ENCODE assay signal across 10 cellular contexts in the genomic region with DNA sequence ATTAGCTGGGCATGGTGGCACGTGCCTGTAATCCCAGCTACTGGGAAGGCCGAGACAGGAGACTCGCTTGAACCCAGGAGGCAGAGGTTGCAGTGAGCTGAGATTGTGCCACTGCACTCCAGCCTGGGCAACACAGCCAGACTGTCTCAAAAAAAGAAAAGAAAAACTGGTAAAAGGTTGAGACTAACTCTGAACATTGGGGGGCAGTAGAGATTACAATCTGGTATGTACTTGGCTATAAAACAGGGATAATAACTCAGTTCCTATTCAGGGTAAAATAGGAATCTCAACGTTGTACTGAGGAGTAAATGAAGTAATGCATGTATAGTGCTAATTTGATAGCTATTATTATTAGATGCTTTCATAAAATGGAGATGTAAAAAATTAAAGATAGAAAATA. TPM values are rescaled to one million over a fixed set of nuclear protein-coding genes. Genes with fewer than 3 reads are reported as not detected.
A peak's percentile ranks its signal among the peaks of the same experiment; 100 is the strongest.
DNase-seq lines count a peak whose midpoint lies in the region; ATAC-seq, FAIRE-seq and TF ChIP-seq lines count a peak whose summit lies in the region.
"Had no signal": no experiment of that assay in that cellular context is flagged by ENCODE, and none has a peak within 500 bp of the region (broad histone marks: within the 10 kb centered on the region; RNA-seq: fewer than 3 reads in every experiment).

No MANE protein-coding gene starts in this region.

- H3K9me3 ChIP-seq in GM12878 (replicated peaks; ENCODE audit: control insufficient read depth, insufficient read depth, low read length) (no peaks in the 10 kb centered on the region), lower lobe of right lung (no peaks in the 10 kb centered on the region), MG63 (no peaks in the 10 kb centered on the region), testis (no peaks in the 10 kb centered on the region)

- DNase-seq in HuH-7 (ENCODE audit: low spot score) (peak; percentile 6), GM12878 (ENCODE audit: low read depth, low spot score) (no peak), lower lobe of right lung (no peak), MG63 (no peak), testis (no peak)
- no peak for DNase-seq in activated CD4-positive, alpha-beta memory T cell treated with anti-CD3 and anti-CD28 coated beads, Interleukin-2, amount 10 ng/mL, durations not matched to agents 7 days and 5 days
- DNase-seq: DMS79 treated with DMSO at 0.1 percent for 48 hours, NCI-H1092 treated with DMSO at 0.1 percent for 48 hours had no signal

- 7% methylated on average over 4 of the region's 4 CpGs for WGBS in GM12878 (ENCODE audit: insufficient coverage, insufficient replicate concordance, low lambda C conversion rate, missing lambda C conversion rate)
- WGBS in testis, 2 donors, result 31 to 38% methylated on average over 3 to 4 of the region's 4 CpGs

- no peak for TF ChIP-seq RAD21 in GM12878 (IDR thresholded peaks at IDR 0.05; ENCODE audit: insufficient read depth, low read depth, low read length)

- H3K27ac Mint-ChIP-seq in activated CD4-positive, alpha-beta memory T cell treated with anti-CD3 and anti-CD28 coated beads, Interleukin-2, amount 10 ng/mL, durations not matched to agents 7 days and 5 days, result no peak overlapping the region

- ATAC-seq in GM12878 (peak; percentile 35; the same call in 1 of the 3 replicates), lower lobe of right lung (peak in 1 of 2 donors; percentile 31), GM21786 (IDR thresholded peaks at IDR 0.05; ENCODE audit: unreplicated experiment) (no peak)

- no peak for FAIRE-seq in GM12878 (lab: Jason Lieb, UNC)

- H3K27ac ChIP-seq in C4-2B, result no peak overlapping the region
- no peak overlapping the region for H3K27ac ChIP-seq in GM12878 (ENCODE audit: control insufficient read depth, insufficient read depth)
- no peak overlapping the region for H3K27ac ChIP-seq in lower lobe of right lung
- H3K27ac ChIP-seq in testis, result peak overlapping the region in 1 of 2 donors; percentile 36

- in situ Hi-C loops in GM12878 (cut with MboI), result no loop called here

- H4K20me1 ChIP-seq in GM12878 (ENCODE audit: control insufficient read depth, insufficient read depth), result no peaks in the 10 kb centered on the region

- no peak overlapping the region for H3K9ac ChIP-seq in GM12878 (ENCODE audit: control insufficient read depth, insufficient read depth, low read length)

- H2AFZ ChIP-seq in GM12878 (ENCODE audit: control insufficient read depth, low read depth, low read length), result no peak overlapping the region

- no peak for TF ChIP-seq POLR2A in GM12878 (IDR thresholded peaks at IDR 0.05; ENCODE audit: low read depth, low read length)
- TF ChIP-seq POLR2A in testis (IDR thresholded peaks at IDR 0.05), result no peak

- no peaks in the 10 kb centered on the region for H3K27me3 ChIP-seq in GM12878 (replicated peaks in 1 of 2; ENCODE audit: control insufficient read depth in 2 of 2, insufficient read depth in 2 of 2, low read length in 1 of 2)
- no peaks in the 10 kb centered on the region for H3K27me3 ChIP-seq in lower lobe of right lung (ENCODE audit: low read depth)
- no peaks in the 10 kb centered on the region for H3K27me3 ChIP-seq in MG63
- H3K27me3 ChIP-seq in testis, result no peaks in the 10 kb centered on the region

- RAD21 ChIA-PET in GM12878 (lab: Charles Lee; ENCODE audit: unreplicated experiment), result interaction anchor here (0.8 to 1.0 kb wide), 2 partner anchors 28 to 508 kb away, joined by 3 read pairs; no protein-coding TSS in a partner anchor

- CTCF ChIA-PET in GM12878 (lab: Yijun Ruan, JAX), result interaction anchor here (1.2 to 4.6 kb wide), 3 partner anchors 13 to 30 kb away, joined by 4 to 20 read pairs (median 11); a partner anchor contains a TSS
- CTCF ChIA-PET in activated CD4-positive, alpha-beta memory T cell treated with anti-CD3 and anti-CD28 coated beads, Interleukin-2, amount 10 ng/mL, durations not matched to agents 7 days and 5 days (lab: Charles Lee), result interaction anchor here (0.6 to 1.2 kb wide), 2 partner anchors 9 to 509 kb away, joined by 3 read pairs; no protein-coding TSS in a partner anchor

- no peaks in the 10 kb centered on the region for H3K79me2 ChIP-seq in GM12878 (ENCODE audit: control insufficient read depth, insufficient read depth, low read length)

- peak; percentile 13; the same call in 1 of the 2 replicates for TF ChIP-seq CTCF in C4-2B (conservative IDR thresholded peaks at IDR 0.05)
- peak in 2 of 3 experiments; percentile 6 to 18; a peak in 1 of 6 replicates for TF ChIP-seq CTCF in GM12878 (IDR thresholded peaks at IDR 0.05 in 2 of 3, conservative IDR thresholded peaks at IDR 0.05 in 1 of 3; ENCODE audit: control insufficient read depth in 2 of 3, extremely low read depth in 1 of 3, insufficient read depth in 1 of 3, low read depth in 3 of 3, low read length in 3 of 3)
- peak; percentile 30 for TF ChIP-seq CTCF in lower lobe of right lung (IDR thresholded peaks at IDR 0.05)
- TF ChIP-seq CTCF in testis (IDR thresholded peaks at IDR 0.05), result no peak

- H3K9me3 Mint-ChIP-seq in activated CD4-positive, alpha-beta memory T cell treated with anti-CD3 and anti-CD28 coated beads, Interleukin-2, amount 10 ng/mL, durations not matched to agents 7 days and 5 days, result peaks cover 3% of the 10 kb centered on the region

- H3K27me3 Mint-ChIP-seq in activated CD4-positive, alpha-beta memory T cell treated with anti-CD3 and anti-CD28 coated beads, Interleukin-2, amount 10 ng/mL, durations not matched to agents 7 days and 5 days, result no peaks in the 10 kb centered on the region

- no TSS peak for BruUV-seq in GM12878 (replicated peaks; lab: Mats Ljungman, UMichigan)

- no peaks in the 10 kb centered on the region for H3K4me1 ChIP-seq in GM12878 (ENCODE audit: control insufficient read depth, insufficient read depth, low read length)
- H3K4me1 ChIP-seq in lower lobe of right lung, result no peaks in the 10 kb centered on the region
- no peaks in the 10 kb centered on the region for H3K4me1 ChIP-seq in testis

- TF ChIP-seq EP300 in GM12878 (IDR thresholded peaks at IDR 0.05; ENCODE audit: borderline replicate concordance in 1 of 2, control insufficient read depth in 1 of 2, low read depth in 2 of 2, low read length in 2 of 2), result no peak

- H3K36me3 Mint-ChIP-seq in activated CD4-positive, alpha-beta memory T cell treated with anti-CD3 and anti-CD28 coated beads, Interleukin-2, amount 10 ng/mL, durations not matched to agents 7 days and 5 days (ENCODE audit: low read depth), result no peaks in the 10 kb centered on the region

- POLR2A ChIA-PET in GM12878 (lab: Charles Lee), result no interaction called here
- POLR2A ChIA-PET in activated CD4-positive, alpha-beta memory T cell treated with anti-CD3 and anti-CD28 coated beads, Interleukin-2, amount 10 ng/mL, durations not matched to agents 7 days and 5 days (lab: Charles Lee), result no interaction called here

- no peak overlapping the region for H3K4me3 ChIP-seq in GM12878
- H3K4me3 ChIP-seq in lower lobe of right lung, result no peak overlapping the region
- H3K4me3 ChIP-seq in MG63, result no peak overlapping the region
- H3K4me3 ChIP-seq in testis, result no peak overlapping the region

- H3K4me3 Mint-ChIP-seq in activated CD4-positive, alpha-beta memory T cell treated with anti-CD3 and anti-CD28 coated beads, Interleukin-2, amount 10 ng/mL, durations not matched to agents 7 days and 5 days, result no peak overlapping the region

- SMC1A ChIA-PET in GM12878 (lab: Charles Lee; ENCODE audit: uncharacterized antibody, unreplicated experiment), result interaction anchor here (0.5 to 1.5 kb wide), 4 partner anchors 8 to 390 kb away, joined by 3 to 4 read pairs (median 3); no protein-coding TSS in a partner anchor

- no peaks in the 10 kb centered on the region for H3K4me1 Mint-ChIP-seq in activated CD4-positive, alpha-beta memory T cell treated with anti-CD3 and anti-CD28 coated beads, Interleukin-2, amount 10 ng/mL, durations not matched to agents 7 days and 5 days

- H3K4me2 ChIP-seq in GM12878 (ENCODE audit: control insufficient read depth, insufficient read depth), result no peak overlapping the region

- intact Hi-C loops in GM12878 (cut with micrococcal nuclease; ENCODE audit: unreplicated experiment) (no loop called here), lower lobe of right lung (cut with DNase I) (no loop called here), testis (cut with DNase I; ENCODE audit: low total_unique reads) (no loop called here)

- H3K36me3 ChIP-seq in GM12878 (ENCODE audit: control insufficient read depth in 2 of 2, insufficient read depth in 2 of 2, low read length in 1 of 2), result no peaks in the 10 kb centered on the region
- no peaks in the 10 kb centered on the region for H3K36me3 ChIP-seq in lower lobe of right lung
- H3K36me3 ChIP-seq in MG63, result no peaks in the 10 kb centered on the region
- H3K36me3 ChIP-seq in testis (ENCODE audit: low read depth, missing control alignments), result no peaks in the 10 kb centered on the region

RNA-seq across cellular contexts. Expression of a gene that starts 12.5 kb away (rescaled TPM):
- 47.5 and 49.1 TPM in 2 replicates for total RNA-seq in GM12878 (2013; cell fraction: nucleolus; rRNA removed)
- total RNA-seq in GM12878 (2014; rRNA removed) (0.79 and 1.1 TPM in 2 replicates), GM12878 (2014; rRNA removed; fragmentation: Illumina TruSeq; extraction: Trizol) (0.92 and 1.1 TPM in 2 replicates), GM12878 (2021) (1.4 and 1.9 TPM in 2 replicates), lower lobe of right lung (17.7 TPM), testis (10 to 100 TPM; 11.7 to 21.4 TPM)
- 1.6 TPM for polyA plus RNA-seq in GM12878 (2011; ENCODE audit: low read depth)
- polyA plus RNA-seq in GM12878 (2011; rRNA removed) (25.1 and 27.3 TPM in 2 replicates), GM12878 (2014; fragmentation: Illumina TruSeq; extraction: Trizol) (1.7 and 1.9 TPM in 2 replicates), GM12878 (2014; fragmentation: Nextera tagmentation; extraction: Ambion mirVana) (under 1 TPM; 0.31 to 0.39 TPM), GM12878 (2014; rRNA removed) (1.6 and 1.8 TPM in 2 replicates), GM12878 (2016; fragmentation: Nextera tagmentation; extraction: Ambion mirVana) (under 1 TPM; 0.79 to 0.87 TPM), testis (ENCODE audit: insufficient read depth, low read depth, low replicate concordance) (8.0 TPM)
- polyA plus RNA-seq in GM12878 (2011; cell fraction: cytosol; rRNA removed), result 30.0 and 30.2 TPM in 2 replicates
- polyA plus RNA-seq in GM12878 (2011; cell fraction: nucleus; rRNA removed), result 57.3 and 86.0 TPM in 2 replicates
- polyA plus RNA-seq in GM12878 (2012), result 1.2 and 2.6 TPM in 2 replicates
- polyA minus RNA-seq in GM12878 (2011; rRNA and poly(A)+ RNA removed), result 38.3 and 43.3 TPM in 2 replicates
- 8.3 and 8.8 TPM in 2 replicates for polyA minus RNA-seq in GM12878 (2011; cell fraction: cytosol; rRNA and poly(A)+ RNA removed)
- 22.0 and 26.9 TPM in 2 replicates for polyA minus RNA-seq in GM12878 (2011; cell fraction: nucleus; rRNA and poly(A)+ RNA removed)
- total RNA-seq in activated CD4-positive, alpha-beta memory T cell treated with anti-CD3 and anti-CD28 coated beads, Interleukin-2, amount 10 ng/mL, durations not matched to agents 7 days and 5 days, result 10 to 100 TPM; 13.1 to 14.5 TPM
- total RNA-seq in MG63 (2014; rRNA removed; shearing (Covaris generic); ENCODE audit: low replicate concordance), result not detected in 2 replicates

Comparison
In these comparisons a context has a peak if more than half of its experiments do, and no peak if none do; other contexts are left out.
1. CTCF ChIP-seq: peak in C4-2B (single experiment), GM12878 (2 of 3) and lower lobe of right lung (single experiment); none in testis (0 of 3).